1 cellular context compared by ENCODE assay signal in genomic region chr2:437772-438393, GRCh38.
TF ChIP-seq lines count a peak whose summit lies in the region.

No MANE protein-coding gene starts in this region.

TF ChIP-seq in HepG2, 621 proteins besides CTCF, POLR2A, EP300 and RAD21 (continued from another document):
- TF ChIP-seq REST (IDR thresholded peaks at IDR 0.05; ENCODE audit: borderline replicate concordance in 1 of 2, low read depth in 1 of 2, low read length in 2 of 2) (no peak), KLF9 (CRISPR knock-in tag; IDR thresholded peaks at IDR 0.05; ENCODE audit: low read depth) (no peak), HHEX (CRISPR knock-in tag; IDR thresholded peaks at IDR 0.05) (no peak), ZNF782 (CRISPR knock-in tag; IDR thresholded peaks at IDR 0.05; ENCODE audit: borderline replicate concordance) (no peak), KMT2A (CRISPR knock-in tag; IDR thresholded peaks at IDR 0.05) (no peak)
TF ChIP-seq in HepG2: peak in this region for 0.
